7 cellular contexts compared by ENCODE assay signal in the genomic region with DNA sequence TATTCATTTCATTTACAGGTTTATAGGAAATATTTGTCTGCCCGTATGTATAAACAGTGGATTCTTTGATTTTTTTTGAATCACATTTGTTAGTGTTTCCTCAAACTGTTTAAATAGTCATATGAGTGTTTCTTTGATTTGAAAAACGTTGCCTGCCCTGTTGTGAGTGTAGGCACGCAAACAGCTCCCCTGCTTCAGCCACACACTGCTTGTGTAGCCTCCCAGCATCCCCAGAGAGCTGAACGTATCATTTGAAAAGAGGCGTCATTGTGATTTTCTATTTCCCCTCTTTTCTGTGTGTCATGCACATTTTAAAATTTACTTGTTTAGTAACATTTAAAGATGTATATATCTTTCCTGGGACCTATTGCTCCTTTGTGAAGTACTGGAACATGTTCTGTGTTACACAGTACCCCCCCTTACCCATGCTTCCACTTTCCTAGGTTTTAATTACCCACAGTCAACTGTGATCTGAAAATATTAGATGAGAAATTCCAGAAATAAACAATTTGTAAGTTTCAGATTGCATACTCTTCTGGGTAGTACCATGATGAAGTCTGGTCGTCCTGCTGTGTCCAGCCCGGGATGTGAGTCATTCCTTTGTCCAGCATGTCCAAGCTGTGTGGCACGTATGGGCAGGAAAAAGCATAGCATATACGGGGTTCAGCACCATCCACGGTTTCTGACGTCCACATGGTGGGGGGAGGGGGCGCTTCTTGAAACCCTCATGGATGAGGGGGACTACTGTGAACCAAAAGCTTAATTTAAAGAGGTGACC.
A peak's percentile ranks its signal among the peaks of the same experiment; 100 is the strongest.
DNase-seq lines count a peak whose midpoint lies in the region; ATAC-seq and TF ChIP-seq lines count a peak whose summit lies in the region.
"Not testable (repeated sequence)": the region's sequence is repeated elsewhere in the genome, so short reads cannot be mapped to it uniquely, and the experiment has no call there.

No MANE protein-coding gene starts in this region.

- CTCF ChIA-PET in Calu3 (lab: Charles Lee) = not testable (repeated sequence)

- not testable (repeated sequence) for H3K4me3 ChIP-seq in RWPE2 (ENCODE audit: severe bottlenecking); fibroblast of villous mesenchyme (ENCODE audit: low read depth, low read length)

- not testable (repeated sequence) for BruUV-seq in Calu3 (replicated peaks; lab: Mats Ljungman, UMichigan)

- intact Hi-C loops in Calu3 (cut with micrococcal nuclease; ENCODE audit: unreplicated experiment) = not testable (repeated sequence)

- H3K27me3 ChIP-seq in RWPE2 (ENCODE audit: insufficient read depth, poor library complexity, severe bottlenecking) = not testable (repeated sequence)

- not testable (repeated sequence) for H3K36me3 ChIP-seq in RWPE2 (ENCODE audit: low read depth)

- H3K9me3 Mint-ChIP-seq in Calu3 (ENCODE audit: low read depth, unreplicated experiment); HFFc6; neural crest cell: not testable (repeated sequence)

- H3K27ac ChIP-seq in RWPE2 (ENCODE audit: poor library complexity, severe bottlenecking) = not testable (repeated sequence)

- not testable (repeated sequence) for H3K36me3 Mint-ChIP-seq in Calu3 (ENCODE audit: insufficient read depth, unreplicated experiment); HFFc6 (ENCODE audit: low read depth); neural crest cell (ENCODE audit: low read depth)

- peak overlapping the region; percentile 23 for H3K27ac Mint-ChIP-seq in Calu3 (ENCODE audit: unreplicated experiment)
- H3K27ac Mint-ChIP-seq in HFFc6 = not testable (repeated sequence)
- peak overlapping the region; percentile 82 for H3K27ac Mint-ChIP-seq in neural crest cell (ENCODE audit: unreplicated experiment)

- H3K4me1 Mint-ChIP-seq in Calu3 (ENCODE audit: low read depth, unreplicated experiment) (peaks cover 17% of the 10 kb centered on the region), HFFc6 (ENCODE audit: low read depth) (peaks cover 17% of the 10 kb centered on the region), neural crest cell (peaks cover 19% of the 10 kb centered on the region)

- H3K9me3 ChIP-seq in RWPE2 (ENCODE audit: severe bottlenecking) = not testable (repeated sequence)

- TF ChIP-seq CTCF in Calu3 (IDR thresholded peaks at IDR 0.05; ENCODE audit: unreplicated experiment); HFFc6 (IDR thresholded peaks at IDR 0.05); RWPE2 (IDR thresholded peaks at IDR 0.05; ENCODE audit: poor library complexity, severe bottlenecking); fibroblast of villous mesenchyme (IDR thresholded peaks at IDR 0.05; ENCODE audit: insufficient read depth, low read depth, low read length); neural crest cell (conservative IDR thresholded peaks at IDR 0.05): not testable (repeated sequence)

- peak; percentile 79 for ATAC-seq in RWPE2 (ENCODE audit: low read depth)

- H3K27me3 Mint-ChIP-seq in Calu3 (ENCODE audit: unreplicated experiment) = peaks cover 11% of the 10 kb centered on the region
- not testable (repeated sequence) for H3K27me3 Mint-ChIP-seq in HFFc6 (ENCODE audit: insufficient read depth); neural crest cell (ENCODE audit: low read depth)

- H3K4me3 Mint-ChIP-seq in Calu3 (ENCODE audit: low read depth, unreplicated experiment) (peak overlapping the region; percentile 22), HFFc6 (peak overlapping the region; percentile 36)
- H3K4me3 Mint-ChIP-seq in neural crest cell = not testable (repeated sequence)

- DNase-seq in Calu3 = peak; percentile 25
- peak; percentile 49 for DNase-seq in HFFc6
- not testable (repeated sequence) for DNase-seq in RWPE2 (ENCODE audit: low spot score); neural crest cell (ENCODE audit: low read depth, low spot score)
- peak; percentile 32 for DNase-seq in astrocyte of the hippocampus (ENCODE audit: low read depth, low spot score)
- DNase-seq in dermis microvascular lymphatic vessel endothelial cell (ENCODE audit: low read depth in 2 of 2) = peak; percentile 61 to 91
- peak; percentile 64 for DNase-seq in fibroblast of villous mesenchyme (ENCODE audit: low read depth)

- H3K4me1 ChIP-seq in RWPE2 (ENCODE audit: insufficient read depth, poor library complexity, severe bottlenecking) = not testable (repeated sequence)
